Comparison of ENCODE assay signal across 27 cellular contexts in genomic region chr12:50617657-50618056, GRCh38.
"Had no signal": no experiment of that assay in that cellular context is flagged by ENCODE, and none has a peak within 500 bp of the region (broad histone marks: within the 10 kb centered on the region; RNA-seq: fewer than 3 reads in every experiment).

No MANE protein-coding gene starts in this region.

- H3K36me3 ChIP-seq: ascending aorta, cardiac muscle cell had no signal

- H3K36me3 Mint-ChIP-seq: activated CD4-positive, alpha-beta memory T cell treated with anti-CD3 and anti-CD28 coated beads for 36 hours; activated naive CD4-positive, alpha-beta T cell treated with anti-CD3 and anti-CD28 coated beads, Interleukin-2, amount 50 U/mL, for 72 hours; brain had no signal

- FAIRE-seq: RCC 7860 had no signal

- H3K27ac Mint-ChIP-seq: activated CD4-positive, alpha-beta memory T cell treated with anti-CD3 and anti-CD28 coated beads for 36 hours; activated CD4-positive, alpha-beta T cell treated with anti-CD3 and anti-CD28 coated beads, Interleukin-2, amount 10 ng/mL, durations not matched to agents 7 days and 5 days had no signal

- H3K27ac ChIP-seq: ascending aorta, KMS-11, SK-N-MC, VCaP had no signal

- H3K4me3 Mint-ChIP-seq: activated CD4-positive, alpha-beta memory T cell treated with anti-CD3 and anti-CD28 coated beads for 36 hours; activated CD4-positive, alpha-beta T cell treated with anti-CD3 and anti-CD28 coated beads, Interleukin-2, amount 10 ng/mL, durations not matched to agents 7 days and 5 days; activated naive CD8-positive, alpha-beta T cell treated with anti-CD3 and anti-CD28 coated beads, Interleukin-2, amount 50 U/mL, for 24 hours; activated T-cell treated with anti-CD3 and anti-CD28 coated beads, Interleukin-2, amount 50 U/mL, for 4 hours; brain had no signal

- ATAC-seq: activated naive CD4-positive, alpha-beta T cell treated with anti-CD3 and anti-CD28 coated beads, Interleukin-2, amount 50 U/mL, for 72 hours; activated naive CD8-positive, alpha-beta T cell treated with anti-CD3 and anti-CD28 coated beads, Interleukin-2, amount 50 U/mL, for 24 hours; activated T-cell treated with anti-CD3 and anti-CD28 coated beads, Interleukin-2, amount 50 U/mL, for 4 hours had no signal

- H3K27me3 ChIP-seq: ascending aorta, cardiac muscle cell had no signal

- H3K9me3 ChIP-seq: ascending aorta had no signal

- H3K27me3 Mint-ChIP-seq: activated CD4-positive, alpha-beta memory T cell treated with anti-CD3 and anti-CD28 coated beads for 36 hours; activated CD4-positive, alpha-beta T cell treated with anti-CD3 and anti-CD28 coated beads, Interleukin-2, amount 10 ng/mL, durations not matched to agents 7 days and 5 days; activated naive CD8-positive, alpha-beta T cell treated with anti-CD3 and anti-CD28 coated beads, Interleukin-2, amount 50 U/mL, for 24 hours; brain had no signal

- DNase-seq: activated CD4-positive, alpha-beta memory T cell treated with anti-CD3 and anti-CD28 coated beads for 36 hours; activated CD4-positive, alpha-beta T cell treated with anti-CD3 and anti-CD28 coated beads, Interleukin-2, amount 10 ng/mL, durations not matched to agents 7 days and 5 days; activated CD4-positive, CD25-positive, alpha-beta regulatory T cell; activated CD8-positive, alpha-beta memory T cell treated with anti-CD3 and anti-CD28 coated beads for 24 hours; activated effector memory CD4-positive, alpha-beta T cell treated with anti-CD3 and anti-CD28 coated beads, Interleukin-2, amount 50 U/mL, for 16 hours; activated naive CD4-positive, alpha-beta T cell treated with Interleukin-2 at 50 U/mL for 16 hours; activated naive CD8-positive, alpha-beta T cell treated with anti-CD3 and anti-CD28 coated beads, Interleukin-2, amount 50 U/mL, for 24 hours; activated T-cell treated with anti-CD3 and anti-CD28 coated beads, Interleukin-2, amount 50 U/mL, for 4 hours; amniotic stem cell; MM.1S; NCI-H1105 treated with DMSO at 0.1 percent for 48 hours; NCI-H1436 treated with DMSO at 0.1 percent for 48 hours; NCI-H187; NCI-H2081; NCI-H510A treated with DMSO at 0.1 percent for 48 hours; NCI-H69; NK-92 treated with Interleukin-12 subunit alpha and Interleukin-12 subunit beta, amount 100 ng/mL, for 24 hours; OCI-M1; T-helper 1 cell had no signal

- H3K4me3 ChIP-seq: ascending aorta, cardiac muscle cell, SK-N-MC had no signal

- H3K4me2 ChIP-seq: KMS-11 had no signal

- H3K9ac ChIP-seq: KMS-11 had no signal

- H3K9me3 Mint-ChIP-seq: activated CD4-positive, alpha-beta memory T cell treated with anti-CD3 and anti-CD28 coated beads for 36 hours; activated CD4-positive, alpha-beta T cell treated with anti-CD3 and anti-CD28 coated beads, Interleukin-2, amount 10 ng/mL, durations not matched to agents 7 days and 5 days; activated naive CD4-positive, alpha-beta T cell treated with anti-CD3 and anti-CD28 coated beads, Interleukin-2, amount 50 U/mL, for 72 hours; activated naive CD8-positive, alpha-beta T cell treated with anti-CD3 and anti-CD28 coated beads, Interleukin-2, amount 50 U/mL, for 24 hours; activated T-cell treated with anti-CD3 and anti-CD28 coated beads, Interleukin-2, amount 50 U/mL, for 4 hours; brain had no signal
